Comparison of ENCODE assay signal across 8 cellular contexts in the genomic region with DNA sequence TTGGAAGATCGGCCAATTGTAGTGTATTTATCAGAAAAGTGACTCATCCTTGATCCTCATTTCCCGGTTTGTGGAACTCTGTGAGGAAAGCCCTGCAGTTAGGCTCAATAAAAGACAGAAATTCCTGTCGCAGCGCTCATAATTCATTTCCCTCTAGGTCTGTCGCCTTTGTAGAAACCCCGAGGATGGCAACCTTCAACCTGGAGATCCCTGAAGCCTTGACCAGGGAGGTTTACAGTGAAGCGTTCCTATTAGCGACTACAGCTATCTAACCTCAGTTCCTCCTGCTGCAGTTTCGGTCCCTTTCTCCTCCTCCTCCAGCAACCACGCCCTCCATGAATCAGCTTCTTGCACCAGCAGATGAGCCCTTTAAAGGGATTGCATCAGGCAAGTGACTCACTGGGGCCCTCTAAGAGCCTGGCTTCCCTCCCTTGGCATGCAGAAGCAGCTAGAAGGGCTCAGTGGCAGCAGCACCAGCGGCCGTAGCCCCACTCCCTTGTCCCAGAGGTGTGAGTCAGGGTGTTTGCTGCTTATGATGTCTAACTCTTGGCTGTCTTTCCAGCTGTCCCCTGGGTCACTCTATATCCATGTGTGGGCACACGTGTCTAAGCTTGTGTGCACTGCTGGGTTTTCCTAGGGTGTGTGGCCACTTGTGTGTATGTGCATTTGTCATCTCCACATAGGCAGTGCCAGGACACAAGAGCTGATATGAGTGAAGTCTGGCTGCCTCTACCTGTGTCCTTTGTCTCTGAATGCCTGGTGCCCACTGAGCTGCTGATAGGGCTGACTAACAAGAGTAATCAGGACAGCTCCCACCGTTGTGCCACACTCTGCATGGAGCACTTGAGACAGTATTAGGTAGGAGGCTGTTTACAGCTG. TPM values are rescaled to one million over a fixed set of nuclear protein-coding genes. Genes with fewer than 3 reads are reported as not detected.
DNase-seq lines count a peak whose midpoint lies in the region; ATAC-seq and TF ChIP-seq lines count a peak whose summit lies in the region.

No MANE protein-coding gene starts in this region.

- intact Hi-C loops in esophagus muscularis mucosa (cut with DNase I), result loop anchor here (10.0 kb wide), 1 partner anchor 232 kb away; the partner anchor contains the start of gene MAP7D1

- WGBS in esophagus muscularis mucosa, result 1% methylated on average over 8 of the region's 14 CpGs

- DNase-seq in CMK (ENCODE audit: low read depth), result peak; percentile 97
- DNase-seq in HuH-7 (ENCODE audit: low spot score), result peak; percentile 85
- peak; percentile 54 for DNase-seq in OCI-M2 (lab: John Stamatoyannopoulos, UW; ENCODE audit: unreplicated experiment)
- DNase-seq in activated T-cell treated with anti-CD3 and anti-CD28 coated beads, Interleukin-2, amount 50 U/mL, for 1 hour, result peak; percentile 76
- peak; percentile 99 for DNase-seq in esophagus muscularis mucosa (ENCODE audit: extremely low spot score)
- peak; percentile 75 for DNase-seq in stimulated activated CD8-positive, alpha-beta memory T cell treated with anti-CD3 and anti-CD28 coated beads, Interleukin-7, amount 100 ng/mL, for 24 hours (ENCODE audit: low read depth)

- TF ChIP-seq POLR2A in esophagus muscularis mucosa (IDR thresholded peaks at IDR 0.05; ENCODE audit: low read depth), result peak; percentile 69

- H3K4me3 ChIP-seq in esophagus muscularis mucosa (peak overlapping the region; percentile 79 to 99 (median 88)), muscle layer of colon (ENCODE audit: low read depth in 1 of 2, low read length in 2 of 2) (peak overlapping the region; percentile 33 to 66)

- peaks cover 52 to 77% (median 71%) of the 10 kb centered on the region in 4 donors for H3K4me1 ChIP-seq in esophagus muscularis mucosa
- H3K4me1 ChIP-seq in muscle layer of colon (ENCODE audit: insufficient read depth, low read length), result peaks cover 49% of the 10 kb centered on the region

- peak overlapping the region; percentile 93 to 99 (median 97) for H3K27ac ChIP-seq in esophagus muscularis mucosa (replicated peaks in 1 of 4)
- H3K27ac ChIP-seq in muscle layer of colon (ENCODE audit: low read depth, low read length), result peak overlapping the region; percentile 89

- peak; percentile 42 for ATAC-seq in GM21381 (IDR thresholded peaks at IDR 0.05; ENCODE audit: unreplicated experiment)

- TF ChIP-seq EP300 in esophagus muscularis mucosa (IDR thresholded peaks at IDR 0.05), result peak; percentile 55

- H3K27me3 ChIP-seq in esophagus muscularis mucosa, result no peaks in the 10 kb centered on the region
- no peaks in the 10 kb centered on the region for H3K27me3 ChIP-seq in muscle layer of colon (ENCODE audit: control insufficient read depth in 1 of 2, insufficient read depth in 2 of 2, low read length in 2 of 2)

- H3K9ac ChIP-seq in muscle layer of colon (ENCODE audit: low read length), result peak overlapping the region; percentile 81

- H3K36me3 ChIP-seq in esophagus muscularis mucosa (peaks cover 4 to 20% (median 16%) of the 10 kb centered on the region in 4 donors), muscle layer of colon (ENCODE audit: insufficient read depth, low read length) (peaks cover 14% of the 10 kb centered on the region)

- H3K9me3 ChIP-seq in esophagus muscularis mucosa (no peaks in the 10 kb centered on the region), muscle layer of colon (ENCODE audit: low read length) (no peaks in the 10 kb centered on the region)

- TF ChIP-seq CTCF in esophagus muscularis mucosa (IDR thresholded peaks at IDR 0.05), result no peak

RNA-seq across cellular contexts. Expression of gene STK40, which starts 0.8 kb away (rescaled TPM):
- 100 to 1,000 TPM in 1 of 4 donors, 10 to 100 TPM in 3; 67.7 to 103 (median 80.2) TPM for total RNA-seq in esophagus muscularis mucosa

RNA-seq across cellular contexts. Expression of gene LSM10, which starts 11.2 kb away (rescaled TPM):
- total RNA-seq in esophagus muscularis mucosa, result 10 to 100 TPM; 42.2 to 64.5 (median 59.5) TPM

Comparison
In these comparisons a context has a peak if more than half of its experiments do, and no peak if none do; other contexts are left out.
1. Peak in every context shown above with its lines: DNase-seq, ATAC-seq, H3K4me3 ChIP-seq and H3K27ac ChIP-seq.